Comparison of ENCODE assay signal across 8 cellular contexts in genomic region chr21:34351786-34352241, GRCh38. TPM values are rescaled to one million over a fixed set of nuclear protein-coding genes. Genes with fewer than 3 reads are reported as not detected.
A peak's percentile ranks its signal among the peaks of the same experiment; 100 is the strongest.
DNase-seq lines count a peak whose midpoint lies in the region; ATAC-seq and TF ChIP-seq lines count a peak whose summit lies in the region.

No MANE protein-coding gene starts in this region.

- peak; percentile 31 to 67 for ATAC-seq in CD4-positive, CD25-positive, alpha-beta regulatory T cell (ENCODE audit: low read depth in 2 of 2)
- ATAC-seq in GM18873 (IDR thresholded peaks at IDR 0.05; ENCODE audit: low FRiP score, unreplicated experiment), result peak; percentile 53
- no peak for ATAC-seq in HG03439 (IDR thresholded peaks at IDR 0.05; ENCODE audit: unreplicated experiment)

- no peaks in the 10 kb centered on the region for H3K36me3 Mint-ChIP-seq in CD4-positive, CD25-positive, alpha-beta regulatory T cell
- peaks cover 0 to 3% (median 0%) of the 10 kb centered on the region in 3 donors for H3K36me3 Mint-ChIP-seq in immature natural killer cell

- no peaks in the 10 kb centered on the region for H3K4me1 ChIP-seq in CD4-positive, CD25-positive, alpha-beta regulatory T cell (ENCODE audit: control insufficient read depth, insufficient read depth, low read length, poor library complexity, severe bottlenecking)

- H3K36me3 ChIP-seq in CD4-positive, CD25-positive, alpha-beta regulatory T cell (ENCODE audit: control insufficient read depth, insufficient read depth, low read length), result no peaks in the 10 kb centered on the region

- H3K27ac ChIP-seq in CD4-positive, CD25-positive, alpha-beta regulatory T cell (ENCODE audit: insufficient read depth, low read length, poor library complexity, severe bottlenecking), result no peak overlapping the region

- peaks cover 0 to 8% (median 4%) of the 10 kb centered on the region in 4 donors for H3K4me1 Mint-ChIP-seq in CD4-positive, CD25-positive, alpha-beta regulatory T cell
- peaks cover 0 to 4% of the 10 kb centered on the region in 2 donors for H3K4me1 Mint-ChIP-seq in immature natural killer cell

- no peak overlapping the region for H3K27ac Mint-ChIP-seq in CD4-positive, CD25-positive, alpha-beta regulatory T cell
- no peak overlapping the region for H3K27ac Mint-ChIP-seq in immature natural killer cell

- no peaks in the 10 kb centered on the region for H3K9me3 ChIP-seq in CD4-positive, CD25-positive, alpha-beta regulatory T cell (ENCODE audit: control insufficient read depth in 2 of 2, low read length in 2 of 2)

- H3K27me3 ChIP-seq in CD4-positive, CD25-positive, alpha-beta regulatory T cell (ENCODE audit: control insufficient read depth, insufficient read depth, low read length), result peaks cover 10% of the 10 kb centered on the region

- H3K27me3 Mint-ChIP-seq in CD4-positive, CD25-positive, alpha-beta regulatory T cell, result peaks cover 60% of the 10 kb centered on the region
- H3K27me3 Mint-ChIP-seq in immature natural killer cell (ENCODE audit: low read depth in 3 of 3), result peaks cover 2 to 10% (median 7%) of the 10 kb centered on the region in 3 donors

- peak in 2 of 3 donors; percentile 4 to 55 for DNase-seq in CD4-positive, CD25-positive, alpha-beta regulatory T cell
- DNase-seq in HT1080 (ENCODE audit: low read depth) (peak; percentile 37), NOMO-1 treated with DMSO at 0.1 percent for 48 hours (lab: John Stamatoyannopoulos, UW; ENCODE audit: unreplicated experiment) (peak; percentile 64), astrocyte of the spinal cord (ENCODE audit: low read depth, low spot score) (peak; percentile 26), immature natural killer cell (peak; percentile 6 to 28 (median 10))
- DNase-seq in stimulated activated CD4-positive, alpha-beta T cell treated with anti-CD3 and anti-CD28 coated beads, Interleukin-1b, Interleukin-23, amount 100 ng/mL, for 48 hours, result peak; percentile 32

- H3K4me3 Mint-ChIP-seq in CD4-positive, CD25-positive, alpha-beta regulatory T cell, result no peak overlapping the region
- no peak overlapping the region for H3K4me3 Mint-ChIP-seq in immature natural killer cell

- peak; percentile 62 for TF ChIP-seq CTCF in astrocyte of the spinal cord (IDR thresholded peaks at IDR 0.05; ENCODE audit: low read depth, low read length)

- in situ Hi-C loops in astrocyte of the spinal cord (cut with HindIII; ENCODE audit: low sequenced_read_pairs), result no loop called here

- H3K9me3 Mint-ChIP-seq in CD4-positive, CD25-positive, alpha-beta regulatory T cell, result peaks cover 0 to 3% (median 0%) of the 10 kb centered on the region in 7 donors
- peaks cover 0 to 3% (median 0%) of the 10 kb centered on the region in 6 donors for H3K9me3 Mint-ChIP-seq in immature natural killer cell

- no peak overlapping the region for H3K4me3 ChIP-seq in CD4-positive, CD25-positive, alpha-beta regulatory T cell (ENCODE audit: low read depth, low read length)
- no peak overlapping the region for H3K4me3 ChIP-seq in astrocyte of the spinal cord (ENCODE audit: low read depth, low read length)

RNA-seq across cellular contexts. Expression of gene KCNE2, which starts 12.0 kb away (rescaled TPM):
- total RNA-seq in CD4-positive, CD25-positive, alpha-beta regulatory T cell, result not detected
- under 1 TPM in 2 of 4 donors, not detected in 2; 0.31 to 0.44 TPM for polyA plus RNA-seq in CD4-positive, CD25-positive, alpha-beta regulatory T cell
- total RNA-seq in HT1080 (2014; rRNA removed; shearing (Covaris generic)), result not detected in 2 replicates
- not detected in 2 replicates for polyA plus RNA-seq in HT1080 (2015; cell fraction: cytosol; rRNA removed)
- not detected in 2 replicates for polyA plus RNA-seq in HT1080 (2015; cell fraction: nucleus; rRNA removed)
- under 1 TPM in 1 of 3 donors, not detected in 2; 0.27 TPM for polyA plus RNA-seq in immature natural killer cell

RNA-seq across cellular contexts. Expression of gene SMIM11, which starts 23.5 kb away (rescaled TPM):
- total RNA-seq in CD4-positive, CD25-positive, alpha-beta regulatory T cell, result 5.6 TPM
- 10 to 100 TPM in 2 of 4 donors, 1 to 10 TPM in 2; 7.4 to 34.3 (median 18.9) TPM for polyA plus RNA-seq in CD4-positive, CD25-positive, alpha-beta regulatory T cell
- 31.8 and 38.8 TPM in 2 replicates for total RNA-seq in HT1080 (2014; rRNA removed; shearing (Covaris generic))
- polyA plus RNA-seq in HT1080 (2015; cell fraction: cytosol; rRNA removed), result 9.0 and 23.5 TPM in 2 replicates
- 2.5 and 2.8 TPM in 2 replicates for polyA plus RNA-seq in HT1080 (2015; cell fraction: nucleus; rRNA removed)
- polyA plus RNA-seq in immature natural killer cell, result 10 to 100 TPM in 1 of 3 donors, 1 to 10 TPM in 2; 3.9 to 11.1 (median 7.0) TPM

Comparison
In these comparisons a context has a peak if more than half of its experiments do, and no peak if none do; other contexts are left out.
1. DNase-seq: peak in every context shown above with its lines; median percentile 64 in NOMO-1 treated with DMSO at 0.1 percent for 48 hours; 37 in HT1080; 32 in stimulated activated CD4-positive, alpha-beta T cell treated with anti-CD3 and anti-CD28 coated beads, Interleukin-1b, Interleukin-23, amount 100 ng/mL, for 48 hours; 30 in CD4-positive, CD25-positive, alpha-beta regulatory T cell; 26 in astrocyte of the spinal cord; 10 in immature natural killer cell.